ENCODE assay signal across 1 cellular context in genomic region chr3:15107075-15107947, GRCh38.
A peak's percentile ranks its signal among the peaks of the same experiment; 100 is the strongest.
TF ChIP-seq lines count a peak whose summit lies in the region.

No MANE protein-coding gene starts in this region.

TF ChIP-seq in HepG2, 621 proteins besides CTCF, POLR2A, EP300 and RAD21 (continued from another document and continues in another):
- no peak for TF ChIP-seq MXD3 (CRISPR knock-in tag; IDR thresholded peaks at IDR 0.05)
- TF ChIP-seq ZKSCAN8 (CRISPR knock-in tag; IDR thresholded peaks at IDR 0.05; ENCODE audit: borderline replicate concordance): no peak
- TF ChIP-seq ZNF670 (CRISPR knock-in tag; IDR thresholded peaks at IDR 0.05; ENCODE audit: borderline replicate concordance): peak; percentile 56; the same call in 1 of the 2 replicates
- no peak for TF ChIP-seq SKI (IDR thresholded peaks at IDR 0.05; ENCODE audit: partially characterized antibody)
- no peak for TF ChIP-seq SNAPC5 (CRISPR knock-in tag; IDR thresholded peaks at IDR 0.05; ENCODE audit: borderline replicate concordance)
- no peak for TF ChIP-seq E2F2 (CRISPR knock-in tag; IDR thresholded peaks at IDR 0.05; ENCODE audit: borderline replicate concordance)
- TF ChIP-seq FLYWCH1 (CRISPR knock-in tag; IDR thresholded peaks at IDR 0.05): no peak
- no peak for TF ChIP-seq FOXO4 (CRISPR knock-in tag; conservative IDR thresholded peaks at IDR 0.05)
- no peak for TF ChIP-seq RNF2 (conservative IDR thresholded peaks at IDR 0.05; ENCODE audit: low read depth)
- TF ChIP-seq ZNF20 (CRISPR knock-in tag; IDR thresholded peaks at IDR 0.05): no peak
- no peak for TF ChIP-seq ELF4 (CRISPR knock-in tag; IDR thresholded peaks at IDR 0.05; ENCODE audit: borderline replicate concordance)
- peak; percentile 78 for TF ChIP-seq ZMYM2 (CRISPR knock-in tag; IDR thresholded peaks at IDR 0.05)
- no peak for TF ChIP-seq AFF4 (CRISPR knock-in tag; IDR thresholded peaks at IDR 0.05)
- TF ChIP-seq KAT7 (CRISPR knock-in tag; IDR thresholded peaks at IDR 0.05; ENCODE audit: borderline replicate concordance): no peak
- no peak for TF ChIP-seq ZNF256 (CRISPR knock-in tag; conservative IDR thresholded peaks at IDR 0.05)
- no peak for TF ChIP-seq SRSF4 (IDR thresholded peaks at IDR 0.05; ENCODE audit: low read depth, low read length, poor library complexity, severe bottlenecking)
- TF ChIP-seq KDM4B (CRISPR knock-in tag; IDR thresholded peaks at IDR 0.05): no peak
- TF ChIP-seq MATR3 (CRISPR knock-in tag; IDR thresholded peaks at IDR 0.05): no peak
- TF ChIP-seq MIXL1 (CRISPR knock-in tag; IDR thresholded peaks at IDR 0.05): 0 out of 2 replicates have a peak, but pooled peaks have one; percentile 65
- no peak for TF ChIP-seq FIP1L1 (IDR thresholded peaks at IDR 0.05; ENCODE audit: borderline replicate concordance, insufficient read depth, low read depth, low read length)
- no peak for TF ChIP-seq CHD4 (IDR thresholded peaks at IDR 0.05; ENCODE audit: borderline replicate concordance, low read length)
- TF ChIP-seq PRDM10 (CRISPR knock-in tag; IDR thresholded peaks at IDR 0.05; ENCODE audit: low read depth): no peak
- TF ChIP-seq TBX3 (IDR thresholded peaks at IDR 0.05; ENCODE audit: borderline replicate concordance): 0 out of 2 replicates have a peak, but pooled peaks have one; percentile 34
- TF ChIP-seq BHLHE40 (IDR thresholded peaks at IDR 0.05; ENCODE audit: low read length): 0 out of 2 replicates have a peak, but pooled peaks have one; percentile 21
- TF ChIP-seq ZNF772 (CRISPR knock-in tag; IDR thresholded peaks at IDR 0.05): no peak
- TF ChIP-seq E2F5 (CRISPR knock-in tag; conservative IDR thresholded peaks at IDR 0.05): no peak
- no peak for TF ChIP-seq IRF1 (CRISPR knock-in tag; IDR thresholded peaks at IDR 0.05; ENCODE audit: low read depth)
- no peak for TF ChIP-seq DBP (CRISPR knock-in tag; IDR thresholded peaks at IDR 0.05; ENCODE audit: not compliant biosample characterization)
- TF ChIP-seq BRCA1 (CRISPR knock-in tag; IDR thresholded peaks at IDR 0.05): peak; percentile 38; the same call in 1 of the 2 replicates
- 0 out of 2 replicates have a peak, but pooled peaks have one; percentile 16 for TF ChIP-seq SP2 (CRISPR knock-in tag; IDR thresholded peaks at IDR 0.05)
- no peak for TF ChIP-seq ZNF318 (CRISPR knock-in tag; IDR thresholded peaks at IDR 0.05)
- TF ChIP-seq NR0B2 (CRISPR knock-in tag; IDR thresholded peaks at IDR 0.05): no peak
- no peak for TF ChIP-seq ZFYVE20 (CRISPR knock-in tag; IDR thresholded peaks at IDR 0.05; ENCODE audit: borderline replicate concordance, low read depth)
- TF ChIP-seq ZNF350 (CRISPR knock-in tag; IDR thresholded peaks at IDR 0.05; ENCODE audit: borderline replicate concordance, low read depth): peak; percentile 42; the same call in 1 of the 2 replicates
- peak; percentile 63 for TF ChIP-seq GABPB1 (CRISPR knock-in tag; IDR thresholded peaks at IDR 0.05)
- TF ChIP-seq CC2D1A (CRISPR knock-in tag; IDR thresholded peaks at IDR 0.05): no peak
